Comparison of ENCODE assay signal across 8 cellular contexts in genomic region chr5:56088967-56089829, GRCh38.
DNase-seq lines count a peak whose midpoint lies in the region; ATAC-seq and TF ChIP-seq lines count a peak whose summit lies in the region.

No MANE protein-coding gene starts in this region.

- H3K36me3 Mint-ChIP-seq in osteocyte (ENCODE audit: unreplicated experiment): no peaks in the 10 kb centered on the region

- TF ChIP-seq CTCF in cardiac fibroblast (IDR thresholded peaks at IDR 0.05; ENCODE audit: low read depth, low read length) (no peak), osteocyte (IDR thresholded peaks at IDR 0.05) (no peak)

- DNase-seq in Daoy (ENCODE audit: low read depth): peak; percentile 59
- peak; percentile 61 to 71 for DNase-seq in cardiac fibroblast (ENCODE audit: low read depth in 2 of 2)
- DNase-seq in osteocyte (ENCODE audit: extremely low spot score, unreplicated experiment): no peak
- no peak for DNase-seq in H4 (ENCODE audit: low spot score)
- DNase-seq in NCI-H2227 treated with DMSO at 0.1 percent for 48 hours (lab: John Stamatoyannopoulos, UW): no peak
- DNase-seq in NCI-H1105 (lab: John Stamatoyannopoulos, UW): no peak

- no peak overlapping the region for H3K4me3 Mint-ChIP-seq in osteocyte (ENCODE audit: unreplicated experiment)

- H3K27me3 Mint-ChIP-seq in osteocyte (ENCODE audit: unreplicated experiment): no peaks in the 10 kb centered on the region

- H3K9me3 Mint-ChIP-seq in osteocyte (ENCODE audit: unreplicated experiment): no peaks in the 10 kb centered on the region

- no peak overlapping the region for H3K4me3 ChIP-seq in cardiac fibroblast (replicated peaks in 1 of 2; ENCODE audit: low read depth in 2 of 2, low read length in 2 of 2)

- peaks cover 9% of the 10 kb centered on the region for H3K4me1 Mint-ChIP-seq in osteocyte (ENCODE audit: unreplicated experiment)

- ATAC-seq in GM19397 (IDR thresholded peaks at IDR 0.05; ENCODE audit: unreplicated experiment): peak; percentile 90
- ATAC-seq in HG03432 (IDR thresholded peaks at IDR 0.05; ENCODE audit: unreplicated experiment): peak; percentile 97

- no peak overlapping the region for H3K27ac Mint-ChIP-seq in osteocyte (ENCODE audit: unreplicated experiment)

Comparison
In these comparisons a context has a peak if more than half of its experiments do, and no peak if none do; other contexts are left out.
1. DNase-seq: peak in Daoy (single experiment) and cardiac fibroblast (2 of 2); none in osteocyte (single experiment), H4 (single experiment), NCI-H2227 treated with DMSO at 0.1 percent for 48 hours (single experiment) and NCI-H1105 (single experiment).